9 cellular contexts compared by ENCODE assay signal in the genomic region with DNA sequence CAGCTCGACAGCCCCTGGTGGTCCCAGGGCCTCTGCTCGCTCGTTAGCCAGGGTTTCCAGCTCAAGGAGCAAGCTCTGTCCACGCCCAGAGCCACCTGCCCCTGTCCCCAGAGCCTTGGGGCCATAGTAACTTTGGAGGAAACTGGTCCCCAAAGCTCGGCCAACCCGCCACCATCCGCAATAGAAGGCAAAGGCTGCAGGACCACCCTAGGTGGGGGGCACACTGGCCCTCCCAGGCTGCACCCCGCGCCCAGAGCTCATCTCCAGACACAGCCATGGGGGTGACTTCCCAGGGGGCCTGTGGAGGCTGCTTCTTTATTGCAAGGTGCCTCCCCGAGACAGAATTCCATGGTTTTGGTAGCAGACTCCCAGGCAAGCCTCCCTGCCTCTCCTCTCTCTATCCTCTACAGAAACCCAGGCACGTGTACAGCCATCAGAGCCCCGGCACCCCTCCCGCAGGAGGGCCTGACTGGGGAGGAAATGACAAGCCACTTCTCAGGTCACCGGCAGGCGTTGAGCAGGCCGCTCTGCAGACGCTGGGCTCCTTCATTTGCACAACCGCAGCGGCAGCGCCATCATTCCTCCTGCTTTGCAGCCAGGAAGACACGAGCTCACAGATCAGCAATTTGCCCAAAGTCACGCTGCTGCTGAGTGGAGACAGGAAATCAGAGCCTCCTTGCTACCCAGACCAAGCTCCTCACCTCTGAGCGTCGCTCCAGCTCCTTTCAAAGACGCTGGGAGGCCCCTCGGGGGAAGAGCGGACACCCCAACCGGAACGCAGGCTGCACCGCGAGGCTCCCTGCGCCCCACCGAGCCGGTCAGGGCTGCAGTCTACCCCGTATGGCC.
DNase-seq lines count a peak whose midpoint lies in the region; ATAC-seq and TF ChIP-seq lines count a peak whose summit lies in the region.
"Had no signal": no experiment of that assay in that cellular context is flagged by ENCODE, and none has a peak within 500 bp of the region (broad histone marks: within the 10 kb centered on the region; RNA-seq: fewer than 3 reads in every experiment).

No MANE protein-coding gene starts in this region.

- CTCF ChIA-PET in HEK293T (lab: Yijun Ruan, JAX): interaction anchor here (1.0 kb wide), 1 partner anchor 10 kb away, joined by 3 read pairs; no protein-coding TSS in a partner anchor

- peaks cover 0 to 8% (median 2%) of the 10 kb centered on the region in 3 donors for H3K27me3 Mint-ChIP-seq in immature natural killer cell (ENCODE audit: low read depth in 3 of 3)

- peak; percentile 50 to 54 for ATAC-seq in activated CD4-positive, CD25-positive, alpha-beta regulatory T cell treated with anti-CD3 and anti-CD28 coated beads, Interleukin-2, amount 50 U/mL, for 24 hours
- ATAC-seq in stimulated activated naive CD8-positive, alpha-beta T cell treated with anti-CD3 and anti-CD28 coated beads, Interleukin-15, Interleukin-2, amounts not matched to agents 100 U/mL and 50 U/mL, for 24 hours: peak; percentile 28
- ATAC-seq in HG02884 (IDR thresholded peaks at IDR 0.05; ENCODE audit: unreplicated experiment): no peak
- ATAC-seq: foreskin keratinocyte had no signal

- POLR2A ChIA-PET in HEK293T (lab: Yijun Ruan, JAX): no interaction called here

- H3K4me3 Mint-ChIP-seq in immature natural killer cell: peak overlapping the region; percentile 64 to 78 (median 76)

- peaks cover 0 to 2% (median 0%) of the 10 kb centered on the region in 6 donors for H3K9me3 Mint-ChIP-seq in immature natural killer cell

- H3K27ac Mint-ChIP-seq in immature natural killer cell: peak overlapping the region in 5 of 6 donors; percentile 44 to 85 (median 80)

- H3K4me1 Mint-ChIP-seq in immature natural killer cell: peaks cover 11% of the 10 kb centered on the region in 2 donors

- DNase-seq in activated CD4-positive, CD25-positive, alpha-beta regulatory T cell treated with anti-CD3 and anti-CD28 coated beads, Interleukin-2, amount 50 U/mL, for 72 hours: no peak
- peak; percentile 34 to 47 for DNase-seq in activated T-cell treated with anti-CD3 and anti-CD28 coated beads, Interleukin-2, amount 50 U/mL, for 48 hours
- peak; percentile 23 to 43 (median 25) for DNase-seq in immature natural killer cell
- peak; percentile 21 for DNase-seq in stimulated activated naive CD8-positive, alpha-beta T cell treated with anti-CD3 and anti-CD28 coated beads, Interleukin-15, Interleukin-2, amounts not matched to agents 100 U/mL and 50 U/mL, for 24 hours
- no peak for DNase-seq in HEK293T (ENCODE audit: extremely low spot score)
- DNase-seq in RKO (ENCODE audit: low spot score): no peak
- DNase-seq: foreskin keratinocyte had no signal

- no peaks in the 10 kb centered on the region for H3K36me3 Mint-ChIP-seq in immature natural killer cell

TF ChIP-seq in HEK293T, 16 proteins besides CTCF, POLR2A, EP300 and RAD21:
- TF ChIP-seq, protein P1, sequence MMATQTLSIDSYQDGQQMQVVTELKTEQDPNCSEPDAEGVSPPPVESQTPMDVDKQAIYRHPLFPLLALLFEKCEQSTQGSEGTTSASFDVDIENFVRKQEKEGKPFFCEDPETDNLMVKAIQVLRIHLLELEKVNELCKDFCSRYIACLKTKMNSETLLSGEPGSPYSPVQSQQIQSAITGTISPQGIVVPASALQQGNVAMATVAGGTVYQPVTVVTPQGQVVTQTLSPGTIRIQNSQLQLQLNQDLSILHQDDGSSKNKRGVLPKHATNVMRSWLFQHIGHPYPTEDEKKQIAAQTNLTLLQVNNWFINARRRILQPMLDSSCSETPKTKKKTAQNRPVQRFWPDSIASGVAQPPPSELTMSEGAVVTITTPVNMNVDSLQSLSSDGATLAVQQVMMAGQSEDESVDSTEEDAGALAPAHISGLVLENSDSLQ (IDR thresholded peaks at IDR 0.05): no peak
- TF ChIP-seq SP1 (IDR thresholded peaks at IDR 0.05) (no peak), ARNT (IDR thresholded peaks at IDR 0.05) (no peak)
TF ChIP-seq in HEK293T: peak in this region for 0.

Comparison
In these comparisons a context has a peak if more than half of its experiments do, and no peak if none do; other contexts are left out.
1. DNase-seq: peak in activated T-cell treated with anti-CD3 and anti-CD28 coated beads, Interleukin-2, amount 50 U/mL, for 48 hours (2 of 2), immature natural killer cell (3 of 3) and stimulated activated naive CD8-positive, alpha-beta T cell treated with anti-CD3 and anti-CD28 coated beads, Interleukin-15, Interleukin-2, amounts not matched to agents 100 U/mL and 50 U/mL, for 24 hours (single experiment); none in activated CD4-positive, CD25-positive, alpha-beta regulatory T cell treated with anti-CD3 and anti-CD28 coated beads, Interleukin-2, amount 50 U/mL, for 72 hours (single experiment), HEK293T (single experiment) and RKO (single experiment).